ENCODE assay signal across 19 cellular contexts in genomic region chr11:33669598-33670249, GRCh38. TPM values are rescaled to one million over a fixed set of nuclear protein-coding genes. Genes with fewer than 3 reads are reported as not detected.
"Had no signal": no experiment of that assay in that cellular context is flagged by ENCODE, and none has a peak within 500 bp of the region (broad histone marks: within the 10 kb centered on the region; RNA-seq: fewer than 3 reads in every experiment).

No MANE protein-coding gene starts in this region.

- H3K9me3 Mint-ChIP-seq: activated CD4-positive, alpha-beta T cell treated with anti-CD3 and anti-CD28 coated beads, Interleukin-2, amount 10 ng/mL, durations not matched to agents 7 days and 5 days; activated naive CD4-positive, alpha-beta T cell treated with anti-CD3 and anti-CD28 coated beads for 36 hours; activated T-cell treated with anti-CD3 and anti-CD28 coated beads, Interleukin-2, amount 50 U/mL, for 24 hours; activated T-helper 2 cell treated with anti-CD3 and anti-CD28 coated beads, Interferon-gamma antibody, Interleukin-2, Interleukin-4, amounts not matched to agents 10 μg/mL and 5 μg/mL and 100 μg/mL, durations not matched to agents 14 hours and 24 hours and 36 hours; natural killer cell treated with Interleukin-12 subunit alpha and Interleukin-12 subunit beta and Interleukin-15 and Interleukin-18, amount 100 ng/mL, for 72 hours had no signal

- H3K27ac Mint-ChIP-seq: activated CD4-positive, alpha-beta T cell treated with anti-CD3 and anti-CD28 coated beads, Interleukin-2, amount 10 ng/mL, durations not matched to agents 7 days and 5 days; activated CD8-positive, alpha-beta T cell treated with anti-CD3 and anti-CD28 coated beads, Interleukin-2, amount 10 ng/mL, durations not matched to agents 7 days and 5 days; activated naive CD4-positive, alpha-beta T cell treated with anti-CD3 and anti-CD28 coated beads for 36 hours; natural killer cell treated with Interleukin-12 subunit alpha and Interleukin-12 subunit beta and Interleukin-15 and Interleukin-18, amount 100 ng/mL, for 72 hours had no signal

- H3K4me3 ChIP-seq: breast epithelium, coronary artery, gastroesophageal sphincter, heart left ventricle, spleen, tibial artery had no signal

- H3K27me3 ChIP-seq: breast epithelium, heart left ventricle had no signal

- H3K36me3 Mint-ChIP-seq: natural killer cell treated with Interleukin-12 subunit alpha and Interleukin-12 subunit beta and Interleukin-15 and Interleukin-18, amount 100 ng/mL, for 72 hours had no signal

- FAIRE-seq: endometrium had no signal

- H3K9me3 ChIP-seq: breast epithelium, gastroesophageal sphincter, heart left ventricle, spleen, tibial artery had no signal

- H3K4me1 Mint-ChIP-seq: activated CD4-positive, alpha-beta T cell treated with anti-CD3 and anti-CD28 coated beads, Interleukin-2, amount 10 ng/mL, durations not matched to agents 7 days and 5 days had no signal

- DNase-seq: activated CD4-positive, alpha-beta T cell treated with anti-CD3 and anti-CD28 coated beads, Interleukin-2, amount 10 ng/mL, durations not matched to agents 7 days and 5 days; activated CD4-positive, CD25-positive, alpha-beta regulatory T cell; activated CD8-positive, alpha-beta T cell treated with anti-CD3 and anti-CD28 coated beads, Interleukin-2, amount 10 ng/mL, durations not matched to agents 7 days and 5 days; activated naive CD4-positive, alpha-beta T cell treated with anti-CD3 and anti-CD28 coated beads for 36 hours; activated T-cell treated with anti-CD3 and anti-CD28 coated beads, Interleukin-2, amount 50 U/mL, for 24 hours; aorta; heart left ventricle; spleen; stimulated activated naive CD4-positive, alpha-beta T cell treated with Interleukin-2 at 50 U/mL for 16 hours; T1000; tibial artery had no signal

- H3K27ac ChIP-seq: breast epithelium, coronary artery, gastroesophageal sphincter, heart left ventricle, spleen, tibial artery had no signal

- H3K36me3 ChIP-seq: breast epithelium, gastroesophageal sphincter, heart left ventricle, spleen, tibial artery had no signal

- H3K4me1 ChIP-seq: breast epithelium, gastroesophageal sphincter, heart left ventricle, spleen, tibial artery had no signal

- ATAC-seq: activated CD8-positive, alpha-beta T cell treated with anti-CD3 and anti-CD28 coated beads, Interleukin-2, amount 10 ng/mL, durations not matched to agents 7 days and 5 days; gastroesophageal sphincter; heart left ventricle; sciatic nerve had no signal

- H3K4me3 Mint-ChIP-seq: activated CD4-positive, alpha-beta T cell treated with anti-CD3 and anti-CD28 coated beads, Interleukin-2, amount 10 ng/mL, durations not matched to agents 7 days and 5 days; activated CD8-positive, alpha-beta T cell treated with anti-CD3 and anti-CD28 coated beads, Interleukin-2, amount 10 ng/mL, durations not matched to agents 7 days and 5 days; activated naive CD4-positive, alpha-beta T cell treated with anti-CD3 and anti-CD28 coated beads for 36 hours; activated T-cell treated with anti-CD3 and anti-CD28 coated beads, Interleukin-2, amount 50 U/mL, for 24 hours; natural killer cell treated with Interleukin-12 subunit alpha and Interleukin-12 subunit beta and Interleukin-15 and Interleukin-18, amount 100 ng/mL, for 72 hours had no signal

RNA-seq across cellular contexts. Expression of gene C11orf91, which starts 30.9 kb away (rescaled TPM):
- total RNA-seq: activated CD8-positive, alpha-beta T cell treated with anti-CD3 and anti-CD28 coated beads, Interleukin-2, amount 10 ng/mL, durations not matched to agents 7 days and 5 days; activated naive CD4-positive, alpha-beta T cell treated with anti-CD3 and anti-CD28 coated beads for 36 hours; activated T-helper 2 cell treated with anti-CD3 and anti-CD28 coated beads, Interferon-gamma antibody, Interleukin-2, Interleukin-4, amounts not matched to agents 10 μg/mL and 5 μg/mL and 100 μg/mL, durations not matched to agents 14 hours and 24 hours and 36 hours; breast epithelium; gastroesophageal sphincter; natural killer cell treated with Interleukin-12 subunit alpha and Interleukin-12 subunit beta and Interleukin-15 and Interleukin-18, amount 100 ng/mL, for 72 hours; sciatic nerve; urinary bladder had no signal
- polyA plus RNA-seq: aorta, heart left ventricle, spleen, urinary bladder had no signal
